8 cellular contexts compared by ENCODE assay signal in genomic region chr4:15682340-15682725, GRCh38. TPM values are rescaled to one million over a fixed set of nuclear protein-coding genes. Genes with fewer than 3 reads are reported as not detected.
A peak's percentile ranks its signal among the peaks of the same experiment; 100 is the strongest.
DNase-seq lines count a peak whose midpoint lies in the region; ATAC-seq, FAIRE-seq and TF ChIP-seq lines count a peak whose summit lies in the region.

No MANE protein-coding gene starts in this region.

- DNase-seq in A549 (ENCODE audit: low read depth in 1 of 2, low spot score in 1 of 2) = no peak
- no peak for DNase-seq in breast epithelium (ENCODE audit: low spot score in 2 of 2)
- no peak for DNase-seq in mesothelial cell of epicardium (ENCODE audit: low spot score in 2 of 2, unreplicated experiment in 2 of 2)
- DNase-seq in NCI-H2029 (lab: John Stamatoyannopoulos, UW) = no peak
- no peak for DNase-seq in epidermal melanocyte (ENCODE audit: insufficient read length, low spot score)

- H3K9ac ChIP-seq in KMS-11 = peak overlapping the region; percentile 83

- TF ChIP-seq EP300 in A549 (IDR thresholded peaks at IDR 0.05) = no peak

- TF ChIP-seq POLR2A in A549 (IDR thresholded peaks at IDR 0.05; ENCODE audit: low read length) = no peak
- TF ChIP-seq POLR2A in breast epithelium (IDR thresholded peaks at IDR 0.05) = no peak

- TF ChIP-seq CTCF in A549 (IDR thresholded peaks at IDR 0.05) = no peak
- TF ChIP-seq CTCF in KMS-11 (conservative IDR thresholded peaks at IDR 0.05; ENCODE audit: low read depth, low read length) = no peak
- no peak for TF ChIP-seq CTCF in breast epithelium (IDR thresholded peaks at IDR 0.05)
- TF ChIP-seq CTCF in mesothelial cell of epicardium (IDR thresholded peaks at IDR 0.05; ENCODE audit: unreplicated experiment) = no peak

- no peaks in the 10 kb centered on the region for H4K20me1 ChIP-seq in KMS-11 (ENCODE audit: insufficient read depth)

- peak overlapping the region; percentile 96 for H3K4me3 Mint-ChIP-seq in mesothelial cell of epicardium

- TF ChIP-seq RAD21 in A549 (conservative IDR thresholded peaks at IDR 0.05 in 1 of 2, IDR thresholded peaks at IDR 0.05 in 1 of 2) = no peak

- peak overlapping the region; percentile 92 to 100 for H3K27ac ChIP-seq in A549
- peak overlapping the region; percentile 80; the same call in 1 of the 2 replicates for H3K27ac ChIP-seq in KMS-11
- peak overlapping the region; percentile 92 for H3K27ac ChIP-seq in breast epithelium

- peak overlapping the region; percentile 69 for H3K4me3 ChIP-seq in A549
- H3K4me3 ChIP-seq in KMS-11 (IDR thresholded peaks at IDR 0.05; ENCODE audit: insufficient read depth, low read depth, low read length) = no peak overlapping the region
- peak overlapping the region; percentile 59 to 77 (median 74) for H3K4me3 ChIP-seq in breast epithelium

- H2AFZ ChIP-seq in KMS-11 (ENCODE audit: low read depth) = peak overlapping the region; percentile 92; the same call in 1 of the 2 replicates

- FAIRE-seq in A549 (lab: Jason Lieb, UNC) = no peak

- H3K4me1 ChIP-seq in A549 (peaks cover 25% of the 10 kb centered on the region), KMS-11 (ENCODE audit: low read depth, poor library complexity, severe bottlenecking) (peaks cover 7% of the 10 kb centered on the region), breast epithelium (no peaks in the 10 kb centered on the region)

- CTCF ChIA-PET in A549 (lab: Yijun Ruan, JAX) = interaction anchor here (1.4 kb wide), 1 partner anchor 28 kb away, joined by 4 read pairs; no protein-coding TSS in a partner anchor

- no peaks in the 10 kb centered on the region for H3K9me3 Mint-ChIP-seq in mesothelial cell of epicardium

- H3K4me1 Mint-ChIP-seq in mesothelial cell of epicardium = peaks cover 38% of the 10 kb centered on the region

- H3K27me3 ChIP-seq in KMS-11 (ENCODE audit: insufficient read depth, low read depth) (no peaks in the 10 kb centered on the region), breast epithelium (no peaks in the 10 kb centered on the region)

- POLR2A ChIA-PET in A549 (lab: Yijun Ruan, JAX) = interaction anchor here (0.7 to 1.9 kb wide), 6 partner anchors 9 to 315 kb away, joined by 3 to 15 read pairs (median 4); partner anchors contain the start of gene BST1

- H3K9me3 ChIP-seq in A549 = no peaks in the 10 kb centered on the region
- H3K9me3 ChIP-seq in breast epithelium = no peaks in the 10 kb centered on the region

- ATAC-seq in A549 (no peak), HG03457 (IDR thresholded peaks at IDR 0.05; ENCODE audit: unreplicated experiment) (no peak), GM19324 (IDR thresholded peaks at IDR 0.05; ENCODE audit: low FRiP score, unreplicated experiment) (no peak)

- H3K79me2 ChIP-seq in KMS-11 (ENCODE audit: insufficient read depth, low read depth) = no peaks in the 10 kb centered on the region

- intact Hi-C loops in breast epithelium (cut with DNase I; ENCODE audit: low total_unique reads) = no loop called here

- WGBS in A549 (ENCODE audit: missing lambda C conversion rate) = 4% methylated on average over 2 of the region's 2 CpGs

- peak overlapping the region; percentile 90 for H3K4me2 ChIP-seq in A549
- H3K4me2 ChIP-seq in KMS-11 = peak overlapping the region; percentile 69

- H3K36me3 ChIP-seq in KMS-11 (ENCODE audit: insufficient read depth) (no peaks in the 10 kb centered on the region), breast epithelium (no peaks in the 10 kb centered on the region)

- peaks cover 17% of the 10 kb centered on the region for H3K36me3 Mint-ChIP-seq in mesothelial cell of epicardium

- peak overlapping the region; percentile 100 for H3K27ac Mint-ChIP-seq in mesothelial cell of epicardium

- no peaks in the 10 kb centered on the region for H3K27me3 Mint-ChIP-seq in mesothelial cell of epicardium (ENCODE audit: low read depth)

TF ChIP-seq in A549, 52 proteins besides CTCF, POLR2A, EP300 and RAD21:
- peak; percentile 17; the same call in 1 of the 2 replicates for TF ChIP-seq FOSB (CRISPR knock-in tag; IDR thresholded peaks at IDR 0.05)
- no peak for TF ChIP-seq ZNF302 (CRISPR knock-in tag; IDR thresholded peaks at IDR 0.05)
- TF ChIP-seq FOXS1 (CRISPR knock-in tag; IDR thresholded peaks at IDR 0.05) = no peak

RNA-seq across cellular contexts. Expression of gene FAM200B, which starts 0.7 kb away (rescaled TPM):
- polyA plus RNA-seq in A549 (2011; rRNA removed) (32.7 and 40.8 TPM in 2 replicates), A549 (2017; fragmentation: RNase III; extraction: RNeasy Plus Mini Kit Qiagen cat#74134 plus additional on column Dnase treatment) (40.9 to 41.9 TPM (median 41.6 TPM) in 3 replicates)
- 18.8 and 21.4 TPM in 2 replicates for polyA plus RNA-seq in A549 (2012; cell fraction: cytosol; rRNA removed)
- 6.7 and 14.4 TPM in 2 replicates for polyA plus RNA-seq in A549 (2012; cell fraction: nucleus; rRNA removed)
- polyA minus RNA-seq in A549 (2011; rRNA and poly(A)+ RNA removed) = 4.5 and 4.8 TPM in 2 replicates
- total RNA-seq in breast epithelium (10 to 100 TPM; 34.7 to 66.9 (median 55.9) TPM), mesothelial cell of epicardium (32.0 to 37.7 TPM (median 36.1 TPM) in 3 replicates)

RNA-seq across cellular contexts. Expression of gene BST1, which starts 20.5 kb away (rescaled TPM):
- polyA plus RNA-seq in A549 (2011; rRNA removed) (11.7 and 13.6 TPM in 2 replicates), A549 (2017; fragmentation: RNase III; extraction: RNeasy Plus Mini Kit Qiagen cat#74134 plus additional on column Dnase treatment) (16.0 to 18.3 TPM (median 16.4 TPM) in 3 replicates)
- polyA plus RNA-seq in A549 (2012; cell fraction: cytosol; rRNA removed) = 9.0 and 11.6 TPM in 2 replicates
- 7.1 and 9.3 TPM in 2 replicates for polyA plus RNA-seq in A549 (2012; cell fraction: nucleus; rRNA removed)
- 2.8 and 3.9 TPM in 2 replicates for polyA minus RNA-seq in A549 (2011; rRNA and poly(A)+ RNA removed)
- total RNA-seq in breast epithelium (10 to 100 TPM in 1 of 3 donors, 1 to 10 TPM in 2; 6.4 to 16.6 (median 7.5) TPM), mesothelial cell of epicardium (0.42 to 1.0 TPM (median 0.58 TPM) in 3 replicates)

RNA-seq across cellular contexts. Expression of gene FBXL5, which starts 27.2 kb away (rescaled TPM):
- polyA plus RNA-seq in A549 (2011; rRNA removed) (33.0 and 45.4 TPM in 2 replicates), A549 (2017; fragmentation: RNase III; extraction: RNeasy Plus Mini Kit Qiagen cat#74134 plus additional on column Dnase treatment) (44.2 to 46.7 TPM (median 44.2 TPM) in 3 replicates)
- 13.0 and 14.3 TPM in 2 replicates for polyA plus RNA-seq in A549 (2012; cell fraction: cytosol; rRNA removed)
- polyA plus RNA-seq in A549 (2012; cell fraction: nucleus; rRNA removed) = 6.4 and 10.1 TPM in 2 replicates
- 31.1 and 35.3 TPM in 2 replicates for polyA minus RNA-seq in A549 (2011; rRNA and poly(A)+ RNA removed)
- total RNA-seq in breast epithelium (100 to 1,000 TPM; 178 to 231 (median 202) TPM), mesothelial cell of epicardium (51.6 to 56.5 TPM (median 53.1 TPM) in 3 replicates)
